ENCODE assay signal across 20 cellular contexts in genomic region chr11:35761887-35762286, GRCh38.
"Had no signal": no experiment of that assay in that cellular context is flagged by ENCODE, and none has a peak within 500 bp of the region (broad histone marks: within the 10 kb centered on the region; RNA-seq: fewer than 3 reads in every experiment).

No MANE protein-coding gene starts in this region.

- ATAC-seq: foreskin keratinocyte; left cardiac atrium; left ventricle myocardium superior; natural killer cell; psoas muscle; sciatic nerve; stimulated activated memory B cell treated with anti-CD40 and anti-IgM and Interleukin-4, amounts not matched to agents 10 μg/mL and 1 μg/mL and 100 μg/mL, for 72 hours; upper lobe of right lung had no signal

- DNase-seq: colonic mucosa; dermis blood vessel endothelial cell; endodermal cell; erythroblast; foreskin keratinocyte; kidney; left cardiac atrium; left ventricle myocardium superior; natural killer cell; psoas muscle; retina; spleen; stimulated activated CD4-positive, alpha-beta T cell treated with anti-CD3 and anti-CD28 coated beads, Interleukin-15, amount 100 ng/mL, for 24 hours; stimulated activated CD4-positive, alpha-beta T cell treated with anti-CD3 and anti-CD28 coated beads, Interleukin-1b, Interleukin-23, amount 100 ng/mL, for 48 hours; stimulated activated CD4-positive, alpha-beta T cell treated with anti-CD3 and anti-CD28 coated beads, Interleukin-4, amount 100 ng/mL, for 24 hours; tibial artery; upper lobe of right lung had no signal

- H3K4me1 ChIP-seq: colonic mucosa had no signal

- H3K9me3 ChIP-seq: colonic mucosa, psoas muscle, spleen, tibial artery, upper lobe of right lung, vagina had no signal

- H3K36me3 ChIP-seq: colonic mucosa, tibial artery, upper lobe of right lung, vagina had no signal

- H3K27ac ChIP-seq: colonic mucosa, foreskin keratinocyte, psoas muscle, spleen, tibial artery, upper lobe of right lung, vagina had no signal

- H3K4me3 ChIP-seq: colonic mucosa, psoas muscle, spleen, tibial artery, upper lobe of right lung, vagina had no signal

- H3K27me3 ChIP-seq: colonic mucosa, foreskin keratinocyte, spleen, tibial artery, upper lobe of right lung, vagina had no signal
